11 cellular contexts compared by ENCODE assay signal in the genomic region with DNA sequence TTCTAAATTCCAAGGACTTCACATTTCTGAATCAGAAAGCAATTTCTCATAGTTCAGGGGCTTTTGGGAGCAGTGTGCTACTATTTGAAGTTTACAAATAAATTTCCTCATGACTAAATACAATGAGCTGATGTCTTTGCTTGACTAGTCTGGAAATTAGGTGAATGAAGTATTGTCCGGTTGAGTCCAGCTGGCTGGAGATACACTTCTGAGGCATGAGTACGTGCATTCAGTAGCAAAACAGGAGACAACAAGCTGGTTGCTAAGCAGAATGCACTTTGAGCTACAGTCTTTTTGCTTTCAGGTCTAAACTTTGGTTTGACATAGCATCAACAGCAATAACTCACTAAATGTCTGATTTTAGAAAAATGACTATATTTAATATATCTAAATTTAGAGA. TPM values are rescaled to one million over a fixed set of nuclear protein-coding genes. Genes with fewer than 3 reads are reported as not detected.
DNase-seq lines count a peak whose midpoint lies in the region; ATAC-seq and TF ChIP-seq lines count a peak whose summit lies in the region.
"Had no signal": no experiment of that assay in that cellular context is flagged by ENCODE, and none has a peak within 500 bp of the region (broad histone marks: within the 10 kb centered on the region; RNA-seq: fewer than 3 reads in every experiment).

No MANE protein-coding gene starts in this region.

- POLR2A ChIA-PET in GM10248 (lab: Yijun Ruan, JAX), result no interaction called here

- no peak overlapping the region for H3K4me3 ChIP-seq in HFF-Myc (replicated peaks; ENCODE audit: low read depth, low read length)
- H3K4me3 ChIP-seq in retinal pigment epithelial cell (ENCODE audit: low read length), result no peak overlapping the region

- DNase-seq in HFF-Myc (ENCODE audit: extremely low read depth, low read depth) (peak; percentile 11), astrocyte of the hippocampus (ENCODE audit: low read depth, low spot score) (peak; percentile 84), left ventricle myocardium superior (no peak), retinal pigment epithelial cell (ENCODE audit: low read depth) (peak; percentile 26), 8988T (no peak), GM10248 (ENCODE audit: extremely low spot score) (no peak)
- DNase-seq: activated naive CD8-positive, alpha-beta T cell treated with anti-CD3 and anti-CD28 coated beads, Interleukin-2, amount 10 ng/mL, durations not matched to agents 7 days and 5 days; DND-41; NCI-H446 had no signal

- CTCF ChIA-PET in GM10248 (lab: Yijun Ruan, JAX), result interaction anchor here (1.2 kb wide), 1 partner anchor 23 kb away, joined by 3 read pairs; no protein-coding TSS in a partner anchor

- TF ChIP-seq CTCF in HFF-Myc (IDR thresholded peaks at IDR 0.05; ENCODE audit: low read depth, low read length, missing control alignments) (no peak), retinal pigment epithelial cell (conservative IDR thresholded peaks at IDR 0.05; ENCODE audit: low read depth, low read length) (no peak), GM10248 (IDR thresholded peaks at IDR 0.05; ENCODE audit: control extremely low read depth, extremely low read depth, low read depth, missing control alignments) (no peak)

- intact Hi-C loops in left ventricle myocardium superior (cut with micrococcal nuclease), result no loop called here

- ATAC-seq in left ventricle myocardium superior, result peak; percentile 70
- no peak for ATAC-seq in GM19452 (IDR thresholded peaks at IDR 0.05; ENCODE audit: unreplicated experiment)
- no peak for ATAC-seq in GM19324 (IDR thresholded peaks at IDR 0.05; ENCODE audit: low FRiP score, unreplicated experiment)

RNA-seq across cellular contexts. Expression of a gene that starts 27.1 kb away (rescaled TPM):
- total RNA-seq in left ventricle myocardium superior, result 10.5 TPM

Comparison
In these comparisons a context has a peak if more than half of its experiments do, and no peak if none do; other contexts are left out.
1. DNase-seq: peak in HFF-Myc (single experiment), astrocyte of the hippocampus (single experiment) and retinal pigment epithelial cell (single experiment); none in left ventricle myocardium superior (single experiment), 8988T (single experiment) and GM10248 (single experiment).